21 cellular contexts compared by ENCODE assay signal in genomic region chr14:75077794-75078193, GRCh38.
"Had no signal": no experiment of that assay in that cellular context is flagged by ENCODE, and none has a peak within 500 bp of the region (broad histone marks: within the 10 kb centered on the region; RNA-seq: fewer than 3 reads in every experiment).

No MANE protein-coding gene starts in this region.

- H3K27ac Mint-ChIP-seq: activated CD4-positive, alpha-beta memory T cell treated with anti-CD3 and anti-CD28 coated beads, Interleukin-2, amount 10 ng/mL, durations not matched to agents 7 days and 5 days; activated naive CD4-positive, alpha-beta T cell treated with anti-CD3 and anti-CD28 coated beads, Interleukin-2, amount 50 U/mL, for 72 hours; natural killer cell treated with Interleukin-12 subunit alpha and Interleukin-12 subunit beta and Interleukin-15 and Interleukin-18, amount 100 ng/mL, for 72 hours; progenitor cell of endocrine pancreas had no signal

- DNase-seq: activated CD4-positive, alpha-beta memory T cell treated with anti-CD3 and anti-CD28 coated beads, Interleukin-2, amount 10 ng/mL, durations not matched to agents 7 days and 5 days; activated CD4-positive, CD25-positive, alpha-beta regulatory T cell treated with anti-CD3 and anti-CD28 coated beads, Interleukin-2, amount 50 U/mL, for 72 hours; activated gamma-delta T cell; activated T-cell treated with anti-CD3 and anti-CD28 coated beads, Interleukin-2, amount 50 U/mL, for 4 hours; amniotic stem cell; caudate nucleus; hippocampal formation; kidney; left ventricle myocardium inferior; occipital lobe; right cardiac atrium; small intestine; stimulated activated CD4-positive, alpha-beta T cell treated with anti-CD3 and anti-CD28 coated beads, Interleukin-4, amount 100 ng/mL, for 24 hours; stimulated activated naive CD4-positive, alpha-beta T cell treated with Interleukin-2 at 50 U/mL for 16 hours; substantia nigra; T-helper 9 cell; transverse colon had no signal

- ATAC-seq: activated naive CD4-positive, alpha-beta T cell treated with anti-CD3 and anti-CD28 coated beads, Interleukin-2, amount 50 U/mL, for 72 hours; activated T-cell treated with anti-CD3 and anti-CD28 coated beads, Interleukin-2, amount 50 U/mL, for 4 hours; natural killer cell treated with Interleukin-12 subunit alpha and Interleukin-12 subunit beta and Interleukin-15 and Interleukin-18, amount 100 ng/mL, for 72 hours; right cardiac atrium; T-cell had no signal

- H3K4me1 Mint-ChIP-seq: activated CD4-positive, alpha-beta memory T cell treated with anti-CD3 and anti-CD28 coated beads, Interleukin-2, amount 10 ng/mL, durations not matched to agents 7 days and 5 days; T-cell had no signal

- H3K36me3 Mint-ChIP-seq: activated naive CD4-positive, alpha-beta T cell treated with anti-CD3 and anti-CD28 coated beads, Interleukin-2, amount 50 U/mL, for 72 hours; natural killer cell treated with Interleukin-12 subunit alpha and Interleukin-12 subunit beta and Interleukin-15 and Interleukin-18, amount 100 ng/mL, for 72 hours had no signal

- H3K9me3 Mint-ChIP-seq: activated CD4-positive, alpha-beta memory T cell treated with anti-CD3 and anti-CD28 coated beads, Interleukin-2, amount 10 ng/mL, durations not matched to agents 7 days and 5 days; activated naive CD4-positive, alpha-beta T cell treated with anti-CD3 and anti-CD28 coated beads, Interleukin-2, amount 50 U/mL, for 72 hours; activated T-cell treated with anti-CD3 and anti-CD28 coated beads, Interleukin-2, amount 50 U/mL, for 4 hours; natural killer cell treated with Interleukin-12 subunit alpha and Interleukin-12 subunit beta and Interleukin-15 and Interleukin-18, amount 100 ng/mL, for 72 hours; T-cell had no signal

- H3K4me3 Mint-ChIP-seq: activated CD4-positive, alpha-beta memory T cell treated with anti-CD3 and anti-CD28 coated beads, Interleukin-2, amount 10 ng/mL, durations not matched to agents 7 days and 5 days; activated T-cell treated with anti-CD3 and anti-CD28 coated beads, Interleukin-2, amount 50 U/mL, for 4 hours; natural killer cell treated with Interleukin-12 subunit alpha and Interleukin-12 subunit beta and Interleukin-15 and Interleukin-18, amount 100 ng/mL, for 72 hours; T-cell had no signal

- H3K27me3 Mint-ChIP-seq: activated CD4-positive, alpha-beta memory T cell treated with anti-CD3 and anti-CD28 coated beads, Interleukin-2, amount 10 ng/mL, durations not matched to agents 7 days and 5 days; natural killer cell treated with Interleukin-12 subunit alpha and Interleukin-12 subunit beta and Interleukin-15 and Interleukin-18, amount 100 ng/mL, for 72 hours; progenitor cell of endocrine pancreas; T-cell had no signal
